In genomic region chr4:182206916-182207315, GRCh38 we compare ENCODE assay signal across 19 cellular contexts. TPM values are rescaled to one million over a fixed set of nuclear protein-coding genes. Genes with fewer than 3 reads are reported as not detected.
A peak's percentile ranks its signal among the peaks of the same experiment; 100 is the strongest.
DNase-seq lines count a peak whose midpoint lies in the region; ATAC-seq and TF ChIP-seq lines count a peak whose summit lies in the region.
"Had no signal": no experiment of that assay in that cellular context is flagged by ENCODE, and none has a peak within 500 bp of the region (broad histone marks: within the 10 kb centered on the region; RNA-seq: fewer than 3 reads in every experiment).

No MANE protein-coding gene starts in this region.

- intact Hi-C loops in IMR-90 (cut with micrococcal nuclease): no loop called here

- H3K4me1 ChIP-seq in IMR-90 (ENCODE audit: control insufficient read depth, insufficient read depth, low read length): peaks cover 9% of the 10 kb centered on the region
- H3K4me1 ChIP-seq in hepatocyte (ENCODE audit: insufficient read depth): peaks cover 25% of the 10 kb centered on the region
- peaks cover 31% of the 10 kb centered on the region for H3K4me1 ChIP-seq in skeletal muscle satellite cell (ENCODE audit: control insufficient read depth, insufficient read depth, low read length)

- H3K56ac ChIP-seq in IMR-90 (ENCODE audit: extremely low read depth, insufficient read depth, low read length): no peak overlapping the region

- H3K9me3 ChIP-seq in IMR-90 (ENCODE audit: control insufficient read depth, insufficient read depth, low read length) (no peaks in the 10 kb centered on the region), hepatocyte (ENCODE audit: low read depth) (no peaks in the 10 kb centered on the region), skeletal muscle satellite cell (replicated peaks; ENCODE audit: low read length) (no peaks in the 10 kb centered on the region)
- H3K9me3 ChIP-seq: psoas muscle had no signal

- no peak overlapping the region for H3K14ac ChIP-seq in IMR-90 (replicated peaks; ENCODE audit: low read depth, low read length)

- H3K27me3 Mint-ChIP-seq in activated naive CD8-positive, alpha-beta T cell treated with anti-CD3 and anti-CD28 coated beads, Interleukin-2, amount 50 U/mL, for 24 hours: peaks cover 1% of the 10 kb centered on the region
- H3K27me3 Mint-ChIP-seq: activated naive CD8-positive, alpha-beta T cell treated with anti-CD3 and anti-CD28 coated beads, Interleukin-2, amount 10 ng/mL, durations not matched to agents 7 days and 5 days had no signal

- TF ChIP-seq RAD21 in IMR-90 (IDR thresholded peaks at IDR 0.05; ENCODE audit: low read length): no peak

- peaks cover 14% of the 10 kb centered on the region for H3K9me1 ChIP-seq in IMR-90 (ENCODE audit: insufficient read depth, low read length)

- POLR2A ChIA-PET in IMR-90 (lab: Charles Lee; ENCODE audit: unreplicated experiment): no interaction called here

- H3K4me3 ChIP-seq in IMR-90 (ENCODE audit: insufficient read depth, low read depth, low read length) (no peak overlapping the region), hepatocyte (no peak overlapping the region), skeletal muscle satellite cell (ENCODE audit: low read length) (no peak overlapping the region)
- H3K4me3 ChIP-seq: K562, psoas muscle had no signal

- no peak overlapping the region for H2AK9ac ChIP-seq in IMR-90 (replicated peaks; ENCODE audit: low read depth, low read length, poor library complexity)

- no peak overlapping the region for H3K9ac ChIP-seq in IMR-90 (ENCODE audit: low read depth, low read length)
- peak overlapping the region; percentile 66 for H3K9ac ChIP-seq in skeletal muscle satellite cell (ENCODE audit: low read depth, low read length)

- no peaks in the 10 kb centered on the region for H3K79me2 ChIP-seq in hepatocyte

- no peak overlapping the region for H3K27ac Mint-ChIP-seq in activated naive CD8-positive, alpha-beta T cell treated with anti-CD3 and anti-CD28 coated beads, Interleukin-2, amount 50 U/mL, for 24 hours
- H3K27ac Mint-ChIP-seq: activated naive CD8-positive, alpha-beta T cell treated with anti-CD3 and anti-CD28 coated beads, Interleukin-2, amount 10 ng/mL, durations not matched to agents 7 days and 5 days; naive thymus-derived CD8-positive, alpha-beta T cell had no signal

- H3K27ac ChIP-seq in IMR-90 (ENCODE audit: insufficient read depth, low read length): no peak overlapping the region
- peak overlapping the region; percentile 80 for H3K27ac ChIP-seq in hepatocyte
- H3K27ac ChIP-seq: HL-60, psoas muscle had no signal

- no peak overlapping the region for H3K4ac ChIP-seq in IMR-90 (ENCODE audit: low read depth, low read length)

- no peak overlapping the region; the same call in 1 of the 2 replicates for H4K5ac ChIP-seq in IMR-90 (ENCODE audit: low read depth, low read length)

- no peak; the same call in 1 of the 2 replicates for ATAC-seq in IMR-90 (ENCODE audit: low read depth)
- no peak for ATAC-seq in activated naive CD8-positive, alpha-beta T cell treated with anti-CD3 and anti-CD28 coated beads, Interleukin-2, amount 50 U/mL, for 24 hours
- ATAC-seq: K562; naive thymus-derived CD8-positive, alpha-beta T cell; psoas muscle had no signal

- H2BK120ac ChIP-seq in IMR-90 (ENCODE audit: low read depth, low read length): peak overlapping the region; percentile 9; the same call in 1 of the 2 replicates

- H3K36me3 Mint-ChIP-seq in activated naive CD8-positive, alpha-beta T cell treated with anti-CD3 and anti-CD28 coated beads, Interleukin-2, amount 50 U/mL, for 24 hours (ENCODE audit: low read depth): no peaks in the 10 kb centered on the region
- H3K36me3 Mint-ChIP-seq: activated naive CD8-positive, alpha-beta T cell treated with anti-CD3 and anti-CD28 coated beads, Interleukin-2, amount 10 ng/mL, durations not matched to agents 7 days and 5 days; naive thymus-derived CD8-positive, alpha-beta T cell had no signal

- no peak for DNase-seq in IMR-90
- DNase-seq in SK-MEL-5 (ENCODE audit: low read depth, low spot score): peak; percentile 43
- DNase-seq in hepatocyte (ENCODE audit: low spot score): peak; percentile 18
- DNase-seq in middle frontal gyrus (ENCODE audit: extremely low spot score, low spot score): no peak
- DNase-seq in SW 1271 (lab: John Stamatoyannopoulos, UW): no peak
- DNase-seq in superior temporal gyrus (ENCODE audit: extremely low spot score): no peak
- DNase-seq in activated naive CD8-positive, alpha-beta T cell treated with anti-CD3 and anti-CD28 coated beads, Interleukin-2, amount 50 U/mL, for 24 hours: no peak
- DNase-seq: activated CD8-positive, alpha-beta memory T cell treated with anti-CD3 and anti-CD28 coated beads for 24 hours; activated naive CD8-positive, alpha-beta T cell treated with anti-CD3 and anti-CD28 coated beads, Interleukin-2, amount 10 ng/mL, durations not matched to agents 7 days and 5 days; cerebellar nuclear complex; naive thymus-derived CD8-positive, alpha-beta T cell; psoas muscle; SHP77 treated with DMSO at 0.1 percent for 48 hours; stimulated activated naive CD4-positive, alpha-beta T cell; T-helper 2 cell had no signal

- no peak for TF ChIP-seq POLR2A in IMR-90 (IDR thresholded peaks at IDR 0.05; ENCODE audit: low read depth, low read length)

- CTCF ChIA-PET in IMR-90 (lab: Yijun Ruan, JAX): interaction anchor here (0.9 to 1.7 kb wide), 3 partner anchors 10 to 14 kb away, joined by 3 to 5 read pairs (median 5); no protein-coding TSS in a partner anchor

- peaks cover 4% of the 10 kb centered on the region for H3K9me3 Mint-ChIP-seq in activated naive CD8-positive, alpha-beta T cell treated with anti-CD3 and anti-CD28 coated beads, Interleukin-2, amount 50 U/mL, for 24 hours
- H3K9me3 Mint-ChIP-seq: activated naive CD8-positive, alpha-beta T cell treated with anti-CD3 and anti-CD28 coated beads, Interleukin-2, amount 10 ng/mL, durations not matched to agents 7 days and 5 days; type B pancreatic cell had no signal

- no TSS peak for BruUV-seq in IMR-90 (replicated peaks; lab: Mats Ljungman, UMichigan)

- no CpG with 5 or more reads among the region's 4 CpGs for WGBS in IMR-90 (ENCODE audit: extremely low coverage in 2 of 2, insufficient read length in 1 of 2), 2 experiments
- WGBS in hepatocyte (ENCODE audit: low lambda C conversion rate, missing lambda C conversion rate): 33% methylated on average over 4 of the region's 4 CpGs

- H2AFZ ChIP-seq in IMR-90 (replicated peaks; ENCODE audit: low read length, poor library complexity) (no peak overlapping the region), hepatocyte (no peak overlapping the region)

- no peak overlapping the region for H3K4me2 ChIP-seq in IMR-90 (ENCODE audit: low read depth, low read length)
- peak overlapping the region; percentile 37 for H3K4me2 ChIP-seq in hepatocyte
- H3K4me2 ChIP-seq in skeletal muscle satellite cell (ENCODE audit: low read length): peak overlapping the region; percentile 73

- no peaks in the 10 kb centered on the region for H3K4me1 Mint-ChIP-seq in activated naive CD8-positive, alpha-beta T cell treated with anti-CD3 and anti-CD28 coated beads, Interleukin-2, amount 50 U/mL, for 24 hours
- H3K4me1 Mint-ChIP-seq: activated naive CD8-positive, alpha-beta T cell treated with anti-CD3 and anti-CD28 coated beads, Interleukin-2, amount 10 ng/mL, durations not matched to agents 7 days and 5 days; naive thymus-derived CD8-positive, alpha-beta T cell had no signal

- H2BK5ac ChIP-seq in IMR-90 (ENCODE audit: low read depth, low read length, poor library complexity, severe bottlenecking): peak overlapping the region; percentile 7

- 0 out of 2 replicates have a peak overlapping the region, but pooled peaks have one; percentile 35 for H3K18ac ChIP-seq in IMR-90 (ENCODE audit: low read depth, low read length)

- no peaks in the 10 kb centered on the region for H3K27me3 ChIP-seq in IMR-90 (ENCODE audit: control insufficient read depth, insufficient read depth, low read length)
- H3K27me3 ChIP-seq in hepatocyte: no peaks in the 10 kb centered on the region
- no peaks in the 10 kb centered on the region for H3K27me3 ChIP-seq in skeletal muscle satellite cell (ENCODE audit: control insufficient read depth, insufficient read depth, low read length)

- H4K8ac ChIP-seq in IMR-90 (ENCODE audit: low read depth in 2 of 2, low read length in 2 of 2): no peak overlapping the region

- H3K79me1 ChIP-seq in IMR-90 (ENCODE audit: low read depth in 1 of 2, low read length in 2 of 2): peaks cover 5 to 20% of the 10 kb centered on the region in 2 experiments; a peak in 2 of 4 replicates

- in situ Hi-C loops in IMR-90 (cut with MboI; ENCODE audit: low sequenced_read_pairs): no loop called here
- in situ Hi-C loops in SK-MEL-5 (cut with HindIII; ENCODE audit: low pct_unique_long_range_greater_than_20kb, low sequenced_read_pairs): no loop called here

- no peak overlapping the region for H3K23ac ChIP-seq in IMR-90 (ENCODE audit: low read depth, low read length)

- dilution Hi-C loops in IMR-90 (cut with HindIII; ENCODE audit: low sequenced_read_pairs, unreplicated experiment): no loop called here

- no peak overlapping the region for H2AK5ac ChIP-seq in IMR-90 (ENCODE audit: low read depth, low read length)

- TF ChIP-seq CTCF in IMR-90 (conservative IDR thresholded peaks at IDR 0.05; ENCODE audit: low read depth, low read length) (no peak), hepatocyte (IDR thresholded peaks at IDR 0.05; ENCODE audit: poor library complexity) (no peak)

- H3K4me3 Mint-ChIP-seq in activated naive CD8-positive, alpha-beta T cell treated with anti-CD3 and anti-CD28 coated beads, Interleukin-2, amount 50 U/mL, for 24 hours: no peak overlapping the region
- H3K4me3 Mint-ChIP-seq: activated naive CD8-positive, alpha-beta T cell treated with anti-CD3 and anti-CD28 coated beads, Interleukin-2, amount 10 ng/mL, durations not matched to agents 7 days and 5 days; naive thymus-derived CD8-positive, alpha-beta T cell; type B pancreatic cell had no signal

- no peaks in the 10 kb centered on the region for H3K9me2 ChIP-seq in hepatocyte (replicated peaks; ENCODE audit: insufficient read depth)

- H2BK20ac ChIP-seq in IMR-90 (ENCODE audit: low read depth, low read length): 0 out of 2 replicates have a peak overlapping the region, but pooled peaks have one; percentile 1

- H4K20me1 ChIP-seq in IMR-90 (ENCODE audit: insufficient read depth, low read length) (no peaks in the 10 kb centered on the region), hepatocyte (ENCODE audit: insufficient read depth, poor library complexity, severe bottlenecking) (no peaks in the 10 kb centered on the region)

- no peak overlapping the region for H4K91ac ChIP-seq in IMR-90 (ENCODE audit: insufficient read depth, low read depth, low read length)

- peak overlapping the region; percentile 6; the same call in 1 of the 3 replicates for H2BK15ac ChIP-seq in IMR-90 (ENCODE audit: low read depth, low read length)

- H3K36me3 ChIP-seq in IMR-90 (ENCODE audit: control insufficient read depth, insufficient read depth, low read length): no peaks in the 10 kb centered on the region
- H3K36me3 ChIP-seq in hepatocyte (replicated peaks; ENCODE audit: insufficient read depth, low read depth): no peaks in the 10 kb centered on the region
- no peaks in the 10 kb centered on the region for H3K36me3 ChIP-seq in skeletal muscle satellite cell (ENCODE audit: insufficient read depth, low read length)

RNA-seq across cellular contexts. Expression of gene TENM3, which starts 36.3 kb away (rescaled TPM):
- total RNA-seq in IMR-90 (2012; rRNA removed) (127 and 173 TPM in 2 replicates), hepatocyte (70.9 and 88.5 TPM in 2 replicates)
- polyA plus RNA-seq in IMR-90 (2012; rRNA removed) (29.9 and 31.3 TPM in 2 replicates), hepatocyte (13.7 and 16.1 TPM in 2 replicates)
- 17.3 and 27.4 TPM in 2 replicates for polyA plus RNA-seq in IMR-90 (2012; cell fraction: cytosol; rRNA removed)
- polyA plus RNA-seq in IMR-90 (2012; cell fraction: nucleus; rRNA removed; ENCODE audit: low replicate concordance): 22.0 and 26.1 TPM in 2 replicates
- 38.1 and 47.7 TPM in 2 replicates for total RNA-seq in SK-MEL-5 (2014; rRNA removed; shearing (Covaris generic))
- polyA plus RNA-seq in SK-MEL-5 (2015; cell fraction: cytosol; rRNA removed): 25.9 and 30.1 TPM in 2 replicates
- 7.9 and 9.0 TPM in 2 replicates for polyA plus RNA-seq in SK-MEL-5 (2015; cell fraction: nucleus; rRNA removed)
- 17.5 and 55.7 TPM in 2 replicates for total RNA-seq in skeletal muscle satellite cell (2012; rRNA removed)
- total RNA-seq: activated naive CD8-positive, alpha-beta T cell treated with anti-CD3 and anti-CD28 coated beads, Interleukin-2, amount 10 ng/mL, durations not matched to agents 7 days and 5 days; naive thymus-derived CD8-positive, alpha-beta T cell had no signal
- polyA plus RNA-seq: naive thymus-derived CD8-positive, alpha-beta T cell had no signal

Comparison
In these comparisons a context has a peak if more than half of its experiments do, and no peak if none do; other contexts are left out.
1. DNase-seq: peak in SK-MEL-5 (single experiment) and hepatocyte (single experiment); none in IMR-90 (single experiment), middle frontal gyrus (single experiment), SW 1271 (0 of 2), superior temporal gyrus (single experiment) and activated naive CD8-positive, alpha-beta T cell treated with anti-CD3 and anti-CD28 coated beads, Interleukin-2, amount 50 U/mL, for 24 hours (single experiment).